Comparison of ENCODE assay signal across 19 cellular contexts in the genomic region with DNA sequence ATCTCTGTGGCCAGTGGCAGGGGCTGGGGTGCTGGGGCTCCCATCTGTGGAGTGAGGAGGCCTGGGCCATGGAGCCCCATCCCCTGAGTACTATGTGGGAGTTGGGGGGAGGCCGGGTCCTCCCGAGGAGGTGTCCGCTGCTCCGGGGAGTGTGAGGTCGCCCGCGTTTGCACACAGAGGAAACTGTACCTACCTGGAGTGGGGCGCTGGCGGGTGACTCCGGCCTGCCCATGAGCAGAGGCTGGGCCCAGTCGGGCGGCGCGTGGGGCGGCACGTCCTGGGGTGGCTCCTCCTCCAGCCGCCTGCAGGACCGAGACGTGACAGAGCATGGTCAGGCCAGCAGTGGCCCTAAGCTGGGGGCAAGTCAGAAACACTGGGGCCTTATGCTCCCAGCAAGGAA. TPM values are rescaled to one million over a fixed set of nuclear protein-coding genes. Genes with fewer than 3 reads are reported as not detected.
"Had no signal": no experiment of that assay in that cellular context is flagged by ENCODE, and none has a peak within 500 bp of the region (broad histone marks: within the 10 kb centered on the region; RNA-seq: fewer than 3 reads in every experiment).

No MANE protein-coding gene starts in this region.

- H3K4me3 ChIP-seq: cardiac muscle cell, PC-9 had no signal

- H3K27ac Mint-ChIP-seq: T-helper 1 cell treated with Interleukin-12 subunit alpha and Interleukin-12 subunit beta and Interleukin-4 antibody, amounts not matched to agents 30 μg/mL and 1 μg/mL, for 36 hours had no signal

- H3K9me3 Mint-ChIP-seq: activated naive CD4-positive, alpha-beta T cell treated with anti-CD3 and anti-CD28 coated beads, Interleukin-2, amount 50 U/mL, for 72 hours; activated T-cell treated with anti-CD3 and anti-CD28 coated beads, Interleukin-2, amount 50 U/mL, for 4 hours; T-helper 1 cell treated with Interleukin-12 subunit alpha and Interleukin-12 subunit beta and Interleukin-4 antibody, amounts not matched to agents 30 μg/mL and 1 μg/mL, for 36 hours had no signal

- DNase-seq: activated CD4-positive, alpha-beta T cell treated with anti-CD3 and anti-CD28 coated beads for 4 hours; activated CD4-positive, alpha-beta T cell treated with anti-CD3 and anti-CD28 coated beads, Interleukin-2, amount 50 U/mL, for 48 hours; activated effector memory CD4-positive, alpha-beta T cell treated with anti-CD3 and anti-CD28 coated beads, Interleukin-2, amount 50 U/mL, for 16 hours; activated naive CD4-positive, alpha-beta T cell treated with Interleukin-2 at 50 U/mL for 16 hours; activated T-cell treated with anti-CD3 and anti-CD28 coated beads, Interleukin-2, amount 50 U/mL, for 4 hours; brain microvascular endothelial cell; NCI-H1105 treated with DMSO at 0.1 percent for 48 hours; NCI-H1436 treated with DMSO at 0.1 percent for 48 hours; NCI-H187; NCI-H2081; NCI-H446; NCI-H524; PC-9; SHP77 treated with DMSO at 0.1 percent for 48 hours had no signal

- ATAC-seq: activated CD4-positive, CD25-positive, alpha-beta regulatory T cell treated with anti-CD3 and anti-CD28 coated beads, Interleukin-2, amount 50 U/mL, for 24 hours; activated naive CD4-positive, alpha-beta T cell treated with anti-CD3 and anti-CD28 coated beads, Interleukin-2, amount 50 U/mL, for 72 hours; activated T-cell treated with anti-CD3 and anti-CD28 coated beads, Interleukin-2, amount 50 U/mL, for 4 hours had no signal

- H3K27ac ChIP-seq: brain microvascular endothelial cell, cardiac muscle cell, PC-9 had no signal

- H3K36me3 ChIP-seq: brain microvascular endothelial cell, cardiac muscle cell had no signal

- H3K4me3 Mint-ChIP-seq: activated T-cell treated with anti-CD3 and anti-CD28 coated beads, Interleukin-2, amount 50 U/mL, for 4 hours; T-helper 1 cell treated with Interleukin-12 subunit alpha and Interleukin-12 subunit beta and Interleukin-4 antibody, amounts not matched to agents 30 μg/mL and 1 μg/mL, for 36 hours had no signal

- H3K27me3 ChIP-seq: brain microvascular endothelial cell, cardiac muscle cell had no signal

- H3K36me3 Mint-ChIP-seq: activated naive CD4-positive, alpha-beta T cell treated with anti-CD3 and anti-CD28 coated beads, Interleukin-2, amount 50 U/mL, for 72 hours had no signal

- H3K4me2 ChIP-seq: PC-9 had no signal

RNA-seq across cellular contexts. Expression of gene MATK, which starts 33.8 kb away (rescaled TPM):
- total RNA-seq: PC-9 had no signal

RNA-seq across cellular contexts. Expression of gene RAX2, which starts 48.0 kb away (rescaled TPM):
- total RNA-seq: activated naive CD4-positive, alpha-beta T cell treated with anti-CD3 and anti-CD28 coated beads, Interleukin-2, amount 50 U/mL, for 72 hours; activated T-cell treated with anti-CD3 and anti-CD28 coated beads, Interleukin-2, amount 50 U/mL, for 4 hours; cardiac muscle cell; PC-9; SK-MEL-5 had no signal

RNA-seq across cellular contexts. Expression of gene ZFR2, which starts 48.8 kb away (rescaled TPM):
- total RNA-seq: PC-9 had no signal
